ENCODE assay signal across 9 cellular contexts in the genomic region with DNA sequence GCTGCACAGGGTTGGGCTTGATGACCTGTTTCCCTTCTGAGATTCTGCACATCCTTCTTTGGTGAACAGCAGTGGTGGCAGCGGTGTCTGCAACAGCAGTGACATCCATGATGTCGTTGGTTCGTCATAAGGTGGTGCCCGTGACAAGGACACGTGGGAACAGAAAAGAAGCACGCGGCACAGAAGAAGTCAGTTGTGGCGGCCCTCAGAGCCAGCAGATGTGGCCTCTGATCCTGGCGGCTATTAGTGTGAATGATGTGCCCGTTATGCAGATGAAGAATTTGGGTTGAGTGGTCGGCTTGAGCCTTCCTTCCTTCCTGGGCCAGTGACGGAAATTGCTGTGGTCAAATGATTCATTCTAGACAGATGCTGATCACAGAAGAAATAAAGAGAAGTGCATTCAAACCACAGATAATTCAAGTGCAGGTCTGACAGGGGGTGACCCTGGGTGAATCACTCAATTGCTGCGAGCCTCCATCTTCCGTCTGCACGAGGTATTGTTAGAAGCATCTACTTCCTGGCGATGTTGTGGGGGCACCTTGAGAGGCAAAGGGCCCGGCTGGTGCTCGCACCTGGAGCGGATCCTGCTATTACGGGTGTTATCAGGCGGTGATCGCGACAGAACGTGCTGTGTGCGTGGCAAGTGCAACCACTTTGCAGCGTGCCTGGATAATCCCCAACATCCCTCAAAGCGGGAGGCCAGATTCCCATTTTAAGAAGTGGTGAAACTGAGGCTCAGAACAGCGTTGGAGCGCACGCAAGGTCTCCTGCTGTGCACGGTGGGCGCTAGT.
A peak's percentile ranks its signal among the peaks of the same experiment; 100 is the strongest.
DNase-seq lines count a peak whose midpoint lies in the region; FAIRE-seq and TF ChIP-seq lines count a peak whose summit lies in the region.
"Had no signal": no experiment of that assay in that cellular context is flagged by ENCODE, and none has a peak within 500 bp of the region (broad histone marks: within the 10 kb centered on the region; RNA-seq: fewer than 3 reads in every experiment).

No MANE protein-coding gene starts in this region.

- no peak for FAIRE-seq in H1 (lab: Jason Lieb, UNC)
- FAIRE-seq: A204.1 had no signal

- peaks cover 41% of the 10 kb centered on the region for H3K4me1 Mint-ChIP-seq in activated CD4-positive, alpha-beta T cell treated with anti-CD3 and anti-CD28 coated beads, Interleukin-2, amount 10 ng/mL, durations not matched to agents 7 days and 5 days

- H3K23ac ChIP-seq in H1 (ENCODE audit: insufficient read length): no peak overlapping the region

- H4K91ac ChIP-seq in H1 (replicated peaks; ENCODE audit: insufficient read length, low read length): no peak overlapping the region

- no peak for TF ChIP-seq CTCF in H1 (IDR thresholded peaks at IDR 0.05; ENCODE audit: control extremely low read depth in 1 of 3, insufficient read depth in 1 of 3, low read depth in 1 of 3, low read length in 3 of 3)

- no peak for TF ChIP-seq EP300 in H1 (IDR thresholded peaks at IDR 0.05; ENCODE audit: borderline replicate concordance in 1 of 2, low read depth in 2 of 2, low read length in 2 of 2)

- no peak overlapping the region for H3K4me2 ChIP-seq in H1 (ENCODE audit: insufficient read depth in 1 of 2, low read depth in 2 of 2, low read length in 2 of 2)

- H2BK20ac ChIP-seq in H1 (ENCODE audit: low read length): no peak overlapping the region

- 86% methylated on average over 31 of the region's 32 CpGs; no CpG with 5 or more reads in 1 of the 2 experiments for WGBS in H1 (ENCODE audit: extremely low coverage in 1 of 2, insufficient coverage in 1 of 2, insufficient read length in 1 of 2, insufficient replicate concordance in 2 of 2, low coverage in 1 of 2, low lambda C conversion rate in 2 of 2, missing lambda C conversion rate in 1 of 2), 2 experiments

- POLR2A ChIA-PET in activated CD4-positive, alpha-beta T cell treated with anti-CD3 and anti-CD28 coated beads, Interleukin-2, amount 10 ng/mL, durations not matched to agents 7 days and 5 days (lab: Charles Lee): no interaction called here
- POLR2A ChIA-PET in H1 (lab: Charles Lee; ENCODE audit: partially characterized antibody): no interaction called here

- no peak overlapping the region for H3K4ac ChIP-seq in H1 (replicated peaks; ENCODE audit: insufficient read length, low read depth, low read length)

- H3K9me3 ChIP-seq in H1 (ENCODE audit: insufficient read depth in 2 of 2, low read depth in 1 of 2, low read length in 1 of 2): no peaks in the 10 kb centered on the region

- H2AK5ac ChIP-seq in H1 (ENCODE audit: low read depth, low read length): peak overlapping the region; percentile 48; the same call in 1 of the 2 replicates

- no peaks in the 10 kb centered on the region for H3K27me3 ChIP-seq in H1 (replicated peaks in 1 of 4; ENCODE audit: control insufficient read depth in 3 of 4, extremely low read depth in 1 of 4, insufficient read depth in 3 of 4, low read length in 3 of 4)

- H3K27me3 Mint-ChIP-seq in activated CD4-positive, alpha-beta T cell treated with anti-CD3 and anti-CD28 coated beads, Interleukin-2, amount 10 ng/mL, durations not matched to agents 7 days and 5 days: no peaks in the 10 kb centered on the region

- H2BK120ac ChIP-seq in H1 (replicated peaks; ENCODE audit: low read depth, low read length): no peak overlapping the region

- no peak for TF ChIP-seq POLR2A in H1 (IDR thresholded peaks at IDR 0.05; ENCODE audit: control extremely low read depth in 1 of 2, low read depth in 2 of 2, low read length in 2 of 2)

- peaks cover 0 to 14% (median 12%) of the 10 kb centered on the region in 4 experiments; a peak in 6 of 7 replicates for H3K4me1 ChIP-seq in H1 (replicated peaks in 1 of 4; ENCODE audit: control insufficient read depth in 3 of 4, insufficient read depth in 4 of 4, low read length in 3 of 4)

- no peaks in the 10 kb centered on the region for H3K79me2 ChIP-seq in H1 (ENCODE audit: control insufficient read depth in 1 of 2, insufficient read depth in 2 of 2, low read length in 2 of 2)

- H3K4me3 ChIP-seq in H1 (ENCODE audit: extremely low read depth in 1 of 4, insufficient read depth in 2 of 4, low read depth in 3 of 4, low read length in 4 of 4): no peak overlapping the region

- CTCF ChIA-PET in activated CD4-positive, alpha-beta T cell treated with anti-CD3 and anti-CD28 coated beads, Interleukin-2, amount 10 ng/mL, durations not matched to agents 7 days and 5 days (lab: Charles Lee): interaction anchor here (1.1 kb wide), 1 partner anchor 20 kb away, joined by 3 read pairs; no protein-coding TSS in a partner anchor
- CTCF ChIA-PET in H1 (lab: Charles Lee; ENCODE audit: partially characterized antibody): interaction anchor here (0.6 to 3.8 kb wide), 23 partner anchors 10 to 461 kb away, joined by 3 to 16 read pairs (median 4); no protein-coding TSS in a partner anchor

- no peak overlapping the region for H3K14ac ChIP-seq in H1 (ENCODE audit: insufficient read length)

- no peak overlapping the region for H2BK12ac ChIP-seq in H1 (ENCODE audit: low read depth, low read length)

- DNase-seq in activated CD4-positive, alpha-beta T cell treated with anti-CD3 and anti-CD28 coated beads for 24 hours (ENCODE audit: low read depth in 2 of 2): peak; percentile 14 to 15
- no peak for DNase-seq in activated CD4-positive, alpha-beta T cell treated with anti-CD3 and anti-CD28 coated beads for 1 hour
- DNase-seq in activated CD4-positive, alpha-beta T cell treated with anti-CD3 and anti-CD28 coated beads, Interleukin-2, amount 10 ng/mL, durations not matched to agents 7 days and 5 days: peak; percentile 55
- DNase-seq in H1 (ENCODE audit: low read depth in 1 of 2, low spot score in 2 of 2) (no peak), NCI-H1930 (lab: John Stamatoyannopoulos, UW) (no peak), NCI-H510A (lab: John Stamatoyannopoulos, UW) (no peak), NCI-H2107 treated with DMSO at 0.1 percent for 48 hours (lab: John Stamatoyannopoulos, UW; ENCODE audit: unreplicated experiment) (no peak)
- peak; percentile 27 for DNase-seq in stimulated activated CD4-positive, alpha-beta T cell treated with anti-CD3 and anti-CD28 coated beads, Interleukin-4, amount 100 ng/mL, for 1 hour

- H3K4me3 Mint-ChIP-seq in activated CD4-positive, alpha-beta T cell treated with anti-CD3 and anti-CD28 coated beads, Interleukin-2, amount 10 ng/mL, durations not matched to agents 7 days and 5 days: no peak overlapping the region

- H3K36me3 ChIP-seq in H1 (ENCODE audit: control insufficient read depth in 2 of 4, insufficient read depth in 4 of 4, low read length in 3 of 4): no peaks in the 10 kb centered on the region

- no peak for TF ChIP-seq RAD21 in H1 (IDR thresholded peaks at IDR 0.05 in 1 of 2, conservative IDR thresholded peaks at IDR 0.05 in 1 of 2; ENCODE audit: low read depth in 2 of 2, low read length in 2 of 2)

- H3K9ac ChIP-seq in H1 (replicated peaks in 1 of 4; ENCODE audit: extremely low read depth in 1 of 4, low read depth in 3 of 4, low read length in 3 of 4): no peak overlapping the region

- no peak overlapping the region for H3K18ac ChIP-seq in H1 (ENCODE audit: extremely low read depth, low read length)

- H4K5ac ChIP-seq in H1 (ENCODE audit: insufficient read length, low read depth, low read length): no peak overlapping the region

- no peaks in the 10 kb centered on the region for H3K23me2 ChIP-seq in H1 (ENCODE audit: low read depth, low read length)

- H4K8ac ChIP-seq in H1 (ENCODE audit: extremely low read depth, insufficient read depth, low read length): peak overlapping the region; percentile 8; the same call in 1 of the 2 replicates

- no peak overlapping the region for H2AFZ ChIP-seq in H1 (ENCODE audit: low read length)

- no peaks in the 10 kb centered on the region for H3K79me1 ChIP-seq in H1 (ENCODE audit: low read depth, low read length)

- no peak overlapping the region for H2BK5ac ChIP-seq in H1 (ENCODE audit: low read depth, low read length)

- no peak overlapping the region for H3K56ac ChIP-seq in H1 (replicated peaks; ENCODE audit: insufficient read length, low read depth, low read length)

- peak overlapping the region; percentile 75 for H3K27ac Mint-ChIP-seq in activated CD4-positive, alpha-beta T cell treated with anti-CD3 and anti-CD28 coated beads, Interleukin-2, amount 10 ng/mL, durations not matched to agents 7 days and 5 days

- no peak overlapping the region for H2BK15ac ChIP-seq in H1 (ENCODE audit: low read length)

- H3K27ac ChIP-seq in H1 (ENCODE audit: low read depth, low read length): no peak overlapping the region

- no peaks in the 10 kb centered on the region for H3K9me3 Mint-ChIP-seq in activated CD4-positive, alpha-beta T cell treated with anti-CD3 and anti-CD28 coated beads, Interleukin-2, amount 10 ng/mL, durations not matched to agents 7 days and 5 days

- H3K36me3 Mint-ChIP-seq in activated CD4-positive, alpha-beta T cell treated with anti-CD3 and anti-CD28 coated beads, Interleukin-2, amount 10 ng/mL, durations not matched to agents 7 days and 5 days (ENCODE audit: low read depth): no peaks in the 10 kb centered on the region

- no peaks in the 10 kb centered on the region for H4K20me1 ChIP-seq in H1 (replicated peaks in 1 of 2; ENCODE audit: control insufficient read depth in 1 of 2, insufficient read depth in 2 of 2, low read length in 2 of 2)

TF ChIP-seq in H1, 55 proteins besides CTCF, POLR2A, EP300 and RAD21:
- TF ChIP-seq, protein P1, sequence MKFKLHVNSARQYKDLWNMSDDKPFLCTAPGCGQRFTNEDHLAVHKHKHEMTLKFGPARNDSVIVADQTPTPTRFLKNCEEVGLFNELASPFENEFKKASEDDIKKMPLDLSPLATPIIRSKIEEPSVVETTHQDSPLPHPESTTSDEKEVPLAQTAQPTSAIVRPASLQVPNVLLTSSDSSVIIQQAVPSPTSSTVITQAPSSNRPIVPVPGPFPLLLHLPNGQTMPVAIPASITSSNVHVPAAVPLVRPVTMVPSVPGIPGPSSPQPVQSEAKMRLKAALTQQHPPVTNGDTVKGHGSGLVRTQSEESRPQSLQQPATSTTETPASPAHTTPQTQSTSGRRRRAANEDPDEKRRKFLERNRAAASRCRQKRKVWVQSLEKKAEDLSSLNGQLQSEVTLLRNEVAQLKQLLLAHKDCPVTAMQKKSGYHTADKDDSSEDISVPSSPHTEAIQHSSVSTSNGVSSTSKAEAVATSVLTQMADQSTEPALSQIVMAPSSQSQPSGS (IDR thresholded peaks at IDR 0.05; ENCODE audit: low read length): no peak
TF ChIP-seq in H1: peak in this region for 0.

Comparison
In these comparisons a context has a peak if more than half of its experiments do, and no peak if none do; other contexts are left out.
1. DNase-seq: peak in activated CD4-positive, alpha-beta T cell treated with anti-CD3 and anti-CD28 coated beads for 24 hours (2 of 2), activated CD4-positive, alpha-beta T cell treated with anti-CD3 and anti-CD28 coated beads, Interleukin-2, amount 10 ng/mL, durations not matched to agents 7 days and 5 days (single experiment) and stimulated activated CD4-positive, alpha-beta T cell treated with anti-CD3 and anti-CD28 coated beads, Interleukin-4, amount 100 ng/mL, for 1 hour (single experiment); none in activated CD4-positive, alpha-beta T cell treated with anti-CD3 and anti-CD28 coated beads for 1 hour (single experiment), H1 (0 of 2), NCI-H1930 (0 of 2), NCI-H510A (single experiment) and NCI-H2107 treated with DMSO at 0.1 percent for 48 hours (single experiment).